1 cellular context compared by ENCODE assay signal in genomic region chr7:36165059-36165458, GRCh38.
TF ChIP-seq lines count a peak whose summit lies in the region.

No MANE protein-coding gene starts in this region.

TF ChIP-seq in HepG2, 621 proteins besides CTCF, POLR2A, EP300 and RAD21 (continued from another document and continues in another):
- TF ChIP-seq PRDM4 (CRISPR knock-in tag; IDR thresholded peaks at IDR 0.05; ENCODE audit: borderline replicate concordance) (no peak), ZNF263 (CRISPR knock-in tag; IDR thresholded peaks at IDR 0.05) (no peak), ZNF343 (CRISPR knock-in tag; IDR thresholded peaks at IDR 0.05) (no peak), ZNF503 (CRISPR knock-in tag; IDR thresholded peaks at IDR 0.05) (peak; percentile 25; the same call in 1 of the 2 replicates), ATF1 (CRISPR knock-in tag; IDR thresholded peaks at IDR 0.05) (no peak), ZBTB7A (CRISPR knock-in tag; IDR thresholded peaks at IDR 0.05) (no peak), TOPORS (CRISPR knock-in tag; IDR thresholded peaks at IDR 0.05) (no peak), ZNF646 (CRISPR knock-in tag; IDR thresholded peaks at IDR 0.05) (peak; percentile 47; the same call in 1 of the 2 replicates), FOXP1 (IDR thresholded peaks at IDR 0.05) (0 out of 2 replicates have a peak, but pooled peaks have one; percentile 32), FOXP1 (CRISPR knock-in tag; IDR thresholded peaks at IDR 0.05) (peak; percentile 57), LCORL (IDR thresholded peaks at IDR 0.05) (peak; percentile 24; the same call in 1 of the 2 replicates), LCORL (CRISPR knock-in tag; IDR thresholded peaks at IDR 0.05) (peak; percentile 67), HOMEZ (CRISPR knock-in tag; IDR thresholded peaks at IDR 0.05; ENCODE audit: low read depth) (peak; percentile 62), MIXL1 (CRISPR knock-in tag; IDR thresholded peaks at IDR 0.05) (0 out of 2 replicates have a peak, but pooled peaks have one; percentile 58), ETS1 (CRISPR knock-in tag; IDR thresholded peaks at IDR 0.05) (no peak), THAP8 (CRISPR knock-in tag; IDR thresholded peaks at IDR 0.05; ENCODE audit: borderline replicate concordance) (no peak), GATAD2A (CRISPR knock-in tag; IDR thresholded peaks at IDR 0.05) (peak; percentile 95), RBM22 (optimal IDR thresholded peaks at IDR 0.05; ENCODE audit: low read length) (no peak), ZFP36L1 (CRISPR knock-in tag; IDR thresholded peaks at IDR 0.05) (no peak; the same call in 1 of the 2 replicates), RARA (CRISPR knock-in tag; IDR thresholded peaks at IDR 0.05) (peak; percentile 60; the same call in 1 of the 2 replicates), SOX6 (IDR thresholded peaks at IDR 0.05) (no peak), SOX6 (CRISPR knock-in tag; IDR thresholded peaks at IDR 0.05) (peak; percentile 89), SMAD3 (CRISPR knock-in tag; IDR thresholded peaks at IDR 0.05) (0 out of 2 replicates have a peak, but pooled peaks have one; percentile 42), BCL3 (CRISPR knock-in tag; IDR thresholded peaks at IDR 0.05) (no peak), ZNF264 (CRISPR knock-in tag; IDR thresholded peaks at IDR 0.05) (0 out of 2 replicates have a peak, but pooled peaks have one; percentile 25), SKI (IDR thresholded peaks at IDR 0.05; ENCODE audit: partially characterized antibody) (peak; percentile 79), ZNF432 (CRISPR knock-in tag; IDR thresholded peaks at IDR 0.05; ENCODE audit: borderline replicate concordance) (no peak), POLR2G (IDR thresholded peaks at IDR 0.05; ENCODE audit: low read depth, low read length) (no peak), NFIC (IDR thresholded peaks at IDR 0.05; ENCODE audit: low read length) (peak; percentile 75), ETV5 (CRISPR knock-in tag; IDR thresholded peaks at IDR 0.05; ENCODE audit: borderline replicate concordance) (peak; percentile 58; the same call in 1 of the 2 replicates), ZNF10 (CRISPR knock-in tag; IDR thresholded peaks at IDR 0.05; ENCODE audit: borderline replicate concordance, low read depth) (no peak), NPAS2 (CRISPR knock-in tag; IDR thresholded peaks at IDR 0.05; ENCODE audit: borderline replicate concordance) (no peak), MIER3 (CRISPR knock-in tag; IDR thresholded peaks at IDR 0.05; ENCODE audit: borderline replicate concordance) (peak; percentile 56; the same call in 1 of the 2 replicates), KAT7 (CRISPR knock-in tag; IDR thresholded peaks at IDR 0.05; ENCODE audit: borderline replicate concordance) (no peak), ZNF563 (CRISPR knock-in tag; IDR thresholded peaks at IDR 0.05) (no peak), ATF2 (CRISPR knock-in tag; IDR thresholded peaks at IDR 0.05) (0 out of 2 replicates have a peak, but pooled peaks have one; percentile 45), HMG20A (CRISPR knock-in tag; IDR thresholded peaks at IDR 0.05; ENCODE audit: borderline replicate concordance) (peak; percentile 79), GFI1 (CRISPR knock-in tag; IDR thresholded peaks at IDR 0.05; ENCODE audit: borderline replicate concordance) (no peak), ZBTB34 (CRISPR knock-in tag; IDR thresholded peaks at IDR 0.05) (no peak), HOXD1 (CRISPR knock-in tag; IDR thresholded peaks at IDR 0.05) (0 out of 2 replicates have a peak, but pooled peaks have one; percentile 18), ZNF772 (CRISPR knock-in tag; IDR thresholded peaks at IDR 0.05) (no peak), ZMYM4 (CRISPR knock-in tag; IDR thresholded peaks at IDR 0.05) (peak; percentile 52), POLR2AphosphoS2 (IDR thresholded peaks at IDR 0.05; ENCODE audit: low read depth, low read length) (no peak), MAFK (conservative IDR thresholded peaks at IDR 0.05 in 1 of 2, IDR thresholded peaks at IDR 0.05 in 1 of 2; ENCODE audit: low read length in 2 of 2) (no peak), ZBTB20 (CRISPR knock-in tag; IDR thresholded peaks at IDR 0.05; ENCODE audit: borderline replicate concordance, low read depth) (peak; percentile 94), MED1 (CRISPR knock-in tag; IDR thresholded peaks at IDR 0.05) (peak; percentile 68; the same call in 1 of the 2 replicates), MEIS2 (CRISPR knock-in tag; IDR thresholded peaks at IDR 0.05) (no peak), FOXA3 (CRISPR knock-in tag; IDR thresholded peaks at IDR 0.05) (peak; percentile 85), NCOA5 (CRISPR knock-in tag; IDR thresholded peaks at IDR 0.05) (no peak), KLF16 (CRISPR knock-in tag; IDR thresholded peaks at IDR 0.05) (0 out of 4 replicates have a peak, but pooled peaks of 1 of the 2 experiments have one; percentile 24), SMC3 (IDR thresholded peaks at IDR 0.05; ENCODE audit: low read length) (peak; percentile 7; the same call in 1 of the 2 replicates)
